27 cellular contexts compared by ENCODE assay signal in genomic region chr11:115065314-115065713, GRCh38.
"Had no signal": no experiment of that assay in that cellular context is flagged by ENCODE, and none has a peak within 500 bp of the region (broad histone marks: within the 10 kb centered on the region; RNA-seq: fewer than 3 reads in every experiment).

No MANE protein-coding gene starts in this region.

- H3K27ac ChIP-seq: adrenal gland, ascending aorta, body of pancreas, brain microvascular endothelial cell, breast epithelium, cardiac muscle cell had no signal

- DNase-seq: activated effector memory CD4-positive, alpha-beta T cell treated with anti-CD3 and anti-CD28 coated beads, Interleukin-2, amount 50 U/mL, for 16 hours; activated effector memory CD4-positive, alpha-beta T cell treated with Interleukin-2 at 50 U/mL for 16 hours; activated gamma-delta T cell; activated gamma-delta T cell treated with Interleukin-2 at 50 U/mL for 16 hours; activated naive CD4-positive, alpha-beta T cell; activated naive CD4-positive, alpha-beta T cell treated with anti-CD3 and anti-CD28 coated beads for 36 hours; activated naive CD4-positive, alpha-beta T cell treated with anti-CD3 and anti-CD28 coated beads, Interleukin-2, amount 10 ng/mL, durations not matched to agents 7 days and 5 days; activated naive CD4-positive, alpha-beta T cell treated with anti-CD3 and anti-CD28 coated beads, Interleukin-2, amount 50 U/mL, for 16 hours; activated naive CD4-positive, alpha-beta T cell treated with Interleukin-2 at 50 U/mL for 16 hours; activated naive CD8-positive, alpha-beta T cell treated with anti-CD3 and anti-CD28 coated beads for 36 hours; activated naive CD8-positive, alpha-beta T cell treated with anti-CD3 and anti-CD28 coated beads, Interleukin-2, amount 10 ng/mL, durations not matched to agents 7 days and 5 days; activated naive CD8-positive, alpha-beta T cell treated with anti-CD3 and anti-CD28 coated beads, Interleukin-2, amount 50 U/mL, for 24 hours; activated T-cell treated with anti-CD3 and anti-CD28 coated beads, Interleukin-2, amount 50 U/mL, for 4 hours; activated T-cell treated with anti-CD3 and anti-CD28 coated beads, Interleukin-2, amount 50 U/mL, for 48 hours; activated T-cell treated with anti-CD3 and anti-CD28 coated beads, Interleukin-2, amount 50 U/mL, for 72 hours; adrenal gland; amniotic stem cell; amygdala; aorta; body of pancreas; brain microvascular endothelial cell; central memory CD4-positive, alpha-beta T cell; cerebellar nuclear complex had no signal

- H3K4me3 ChIP-seq: adrenal gland, ascending aorta, body of pancreas, breast epithelium, cardiac muscle cell had no signal

- H3K4me1 ChIP-seq: adrenal gland, ascending aorta, body of pancreas, breast epithelium had no signal

- ATAC-seq: activated naive CD8-positive, alpha-beta T cell treated with anti-CD3 and anti-CD28 coated beads, Interleukin-2, amount 50 U/mL, for 24 hours; activated T-cell treated with anti-CD3 and anti-CD28 coated beads, Interleukin-2, amount 50 U/mL, for 4 hours; activated T-cell treated with anti-CD3 and anti-CD28 coated beads, Interleukin-2, amount 50 U/mL, for 72 hours; activated T-helper 17 cell treated with anti-CD3 and anti-CD28 coated beads, Interleukin-2, amount 50 U/mL, for 72 hours; body of pancreas had no signal

- H3K27me3 ChIP-seq: adrenal gland, ascending aorta, body of pancreas, brain microvascular endothelial cell, breast epithelium, cardiac muscle cell had no signal

- H3K9me3 ChIP-seq: adrenal gland, ascending aorta had no signal

- H3K36me3 ChIP-seq: adrenal gland, ascending aorta, brain microvascular endothelial cell, breast epithelium, cardiac muscle cell had no signal
